In genomic region chr4:158667651-158668198, GRCh38 we compare ENCODE assay signal across 8 cellular contexts. TPM values are rescaled to one million over a fixed set of nuclear protein-coding genes. Genes with fewer than 3 reads are reported as not detected.
DNase-seq lines count a peak whose midpoint lies in the region; ATAC-seq and TF ChIP-seq lines count a peak whose summit lies in the region.

No MANE protein-coding gene starts in this region.

- no peaks in the 10 kb centered on the region for H3K27me3 Mint-ChIP-seq in CD4-positive, alpha-beta T cell
- H3K27me3 Mint-ChIP-seq in HFFc6 (ENCODE audit: insufficient read depth) = peaks cover 8% of the 10 kb centered on the region
- peaks cover 10% of the 10 kb centered on the region for H3K27me3 Mint-ChIP-seq in glutamatergic neuron (ENCODE audit: unreplicated experiment)

- H3K9me3 Mint-ChIP-seq in CD4-positive, alpha-beta T cell = no peaks in the 10 kb centered on the region
- no peaks in the 10 kb centered on the region for H3K9me3 Mint-ChIP-seq in HFFc6
- H3K9me3 Mint-ChIP-seq in glutamatergic neuron (ENCODE audit: unreplicated experiment) = peaks cover 19% of the 10 kb centered on the region

- intact Hi-C loops in CD4-positive, alpha-beta T cell (cut with DNase I, micrococcal nuclease) = no loop called here

- H3K36me3 Mint-ChIP-seq in CD4-positive, alpha-beta T cell (ENCODE audit: low read depth) = peaks cover 17% of the 10 kb centered on the region
- peaks cover 17% of the 10 kb centered on the region for H3K36me3 Mint-ChIP-seq in HFFc6 (ENCODE audit: low read depth)
- H3K36me3 Mint-ChIP-seq in glutamatergic neuron (ENCODE audit: unreplicated experiment) = peaks cover 5% of the 10 kb centered on the region

- WGBS in tibial nerve, 2 donors = 80 to 84% methylated on average over 3 of the region's 3 CpGs

- H3K36me3 ChIP-seq in tibial nerve = no peaks in the 10 kb centered on the region

- no peak for TF ChIP-seq POLR2A in tibial nerve (IDR thresholded peaks at IDR 0.05)

- H3K4me1 ChIP-seq in tibial nerve = peaks cover 0 to 13% (median 6%) of the 10 kb centered on the region in 4 donors

- H3K4me3 Mint-ChIP-seq in CD4-positive, alpha-beta T cell = peak overlapping the region; percentile 25
- H3K4me3 Mint-ChIP-seq in HFFc6 = no peak overlapping the region
- no peak overlapping the region for H3K4me3 Mint-ChIP-seq in glutamatergic neuron (ENCODE audit: unreplicated experiment)

- no peak for ATAC-seq in CD4-positive, alpha-beta T cell (ENCODE audit: poor library complexity)
- ATAC-seq in HG02798 (IDR thresholded peaks at IDR 0.05; ENCODE audit: poor library complexity, unreplicated experiment) = no peak

- H3K4me3 ChIP-seq in tibial nerve = no peak overlapping the region

- TF ChIP-seq EP300 in tibial nerve (IDR thresholded peaks at IDR 0.05) = no peak

- peak; percentile 68 for TF ChIP-seq CTCF in CD4-positive, alpha-beta T cell (IDR thresholded peaks at IDR 0.05)
- TF ChIP-seq CTCF in HFFc6 (IDR thresholded peaks at IDR 0.05) (peak; percentile 75), VCaP (conservative IDR thresholded peaks at IDR 0.05) (peak; percentile 70), glutamatergic neuron (IDR thresholded peaks at IDR 0.05; ENCODE audit: partially characterized antibody, unreplicated experiment) (peak; percentile 88), tibial nerve (IDR thresholded peaks at IDR 0.05) (peak in 2 of 5 experiments; percentile 17 to 36)

- CTCF ChIA-PET in CD4-positive, alpha-beta T cell (lab: Charles Lee) = interaction anchor here (0.7 kb wide), 1 partner anchor 40 kb away, joined by 3 read pairs; no protein-coding TSS in a partner anchor

- H3K27ac Mint-ChIP-seq in CD4-positive, alpha-beta T cell = no peak overlapping the region
- no peak overlapping the region for H3K27ac Mint-ChIP-seq in HFFc6
- H3K27ac Mint-ChIP-seq in glutamatergic neuron (ENCODE audit: unreplicated experiment) = no peak overlapping the region

- DNase-seq in CD4-positive, alpha-beta T cell = peak in 2 of 10 experiments; percentile 3 to 7
- DNase-seq in HFFc6 = no peak
- DNase-seq in glutamatergic neuron = peak; percentile 65
- DNase-seq in NCI-H2227 (lab: John Stamatoyannopoulos, UW; ENCODE audit: unreplicated experiment) = no peak
- DNase-seq in activated CD8-positive, alpha-beta memory T cell treated with anti-CD3 and anti-CD28 coated beads, Interleukin-2, amount 50 U/mL, for 48 hours = no peak
- DNase-seq in tibial nerve (ENCODE audit: low spot score in 2 of 2) = no peak

- no peaks in the 10 kb centered on the region for H3K9me3 ChIP-seq in CD4-positive, alpha-beta T cell (ENCODE audit: control insufficient read depth, low read length)
- no peaks in the 10 kb centered on the region for H3K9me3 ChIP-seq in tibial nerve

- POLR2A ChIA-PET in CD4-positive, alpha-beta T cell (lab: Charles Lee) = no interaction called here

- H3K4me1 Mint-ChIP-seq in CD4-positive, alpha-beta T cell (ENCODE audit: low read depth) = peaks cover 23% of the 10 kb centered on the region
- H3K4me1 Mint-ChIP-seq in HFFc6 (ENCODE audit: low read depth) = peaks cover 19% of the 10 kb centered on the region
- peaks cover 9% of the 10 kb centered on the region for H3K4me1 Mint-ChIP-seq in glutamatergic neuron (ENCODE audit: low read depth, unreplicated experiment)

- no peaks in the 10 kb centered on the region for H3K27me3 ChIP-seq in CD4-positive, alpha-beta T cell (ENCODE audit: control insufficient read depth, insufficient read depth, low read length)
- no peaks in the 10 kb centered on the region for H3K27me3 ChIP-seq in tibial nerve

- no peak overlapping the region for H3K27ac ChIP-seq in CD4-positive, alpha-beta T cell (ENCODE audit: low read depth, low read length)
- H3K27ac ChIP-seq in VCaP = peak overlapping the region; percentile 73
- H3K27ac ChIP-seq in tibial nerve = no peak overlapping the region

RNA-seq across cellular contexts. Expression of gene C4orf46, which starts 4.0 kb away (rescaled TPM):
- total RNA-seq in CD4-positive, alpha-beta T cell = 1 to 10 TPM; 2.6 to 3.1 TPM
- total RNA-seq in HFFc6 (2021; fragmentation: NEBNext Ultra II Directional; extraction: Animal tissue kit (Norgen Biotek cat#: 25700)) = 10 to 100 TPM in 5 of 6 experiments, 1 to 10 TPM in 1; 8.0 to 13.8 (median 11.8) TPM
- total RNA-seq in glutamatergic neuron (ENCODE audit: unreplicated experiment) (18.5 TPM), tibial nerve (1 to 10 TPM; 1.3 to 4.5 (median 2.9) TPM)

RNA-seq across cellular contexts. Expression of gene ETFDH, which starts 4.4 kb away (rescaled TPM):
- 10 to 100 TPM; 12.7 to 13.1 TPM for total RNA-seq in CD4-positive, alpha-beta T cell
- total RNA-seq in HFFc6 (2021; fragmentation: NEBNext Ultra II Directional; extraction: Animal tissue kit (Norgen Biotek cat#: 25700)) = 10 to 100 TPM; 18.3 to 23.3 (median 21.8) TPM
- total RNA-seq in glutamatergic neuron (ENCODE audit: unreplicated experiment) (11.5 TPM), tibial nerve (10 to 100 TPM; 27.3 to 58.8 (median 40.8) TPM)

RNA-seq across cellular contexts. Expression of gene PPID, which starts 55.5 kb away (rescaled TPM):
- total RNA-seq in CD4-positive, alpha-beta T cell = 10 to 100 TPM; 10.7 to 10.8 TPM
- 10 to 100 TPM; 23.2 to 30.2 (median 23.9) TPM for total RNA-seq in HFFc6 (2021; fragmentation: NEBNext Ultra II Directional; extraction: Animal tissue kit (Norgen Biotek cat#: 25700))
- 22.1 TPM for total RNA-seq in glutamatergic neuron (ENCODE audit: unreplicated experiment)
- total RNA-seq in tibial nerve = 10 to 100 TPM; 12.0 to 21.1 (median 16.1) TPM
